ENCODE assay signal across 3 cellular contexts in the genomic region with DNA sequence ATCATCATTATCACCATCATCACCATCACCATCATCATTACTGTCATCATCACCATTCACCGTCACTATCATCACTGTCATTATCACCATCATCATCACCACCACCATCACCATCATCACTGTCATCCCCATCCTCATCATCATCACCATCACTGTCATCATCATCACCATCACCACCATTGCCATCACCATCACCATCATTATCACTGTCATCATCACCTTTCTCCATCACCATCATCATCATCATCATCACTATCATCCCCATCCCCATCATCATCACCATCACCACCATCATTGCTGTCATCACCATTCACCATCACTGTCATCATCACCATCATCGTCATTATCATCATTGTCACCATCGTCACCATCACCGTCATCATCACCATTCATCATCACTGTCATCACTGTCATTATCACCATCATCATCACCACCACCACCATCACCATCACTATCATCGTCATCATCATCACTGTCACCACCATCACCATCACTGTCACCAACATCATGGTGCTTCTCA.
TF ChIP-seq lines count a peak whose summit lies in the region.

No MANE protein-coding gene starts in this region.

TF ChIP-seq in GM12891, 5 proteins besides CTCF, POLR2A, EP300 and RAD21 (continued from another document):
- no peak for TF ChIP-seq PAX5 (IDR thresholded peaks at IDR 0.05; ENCODE audit: insufficient read depth, low read length, severe bottlenecking)
- TF ChIP-seq TAF1 (IDR thresholded peaks at IDR 0.05; ENCODE audit: low read depth, low read length), result no peak
- no peak for TF ChIP-seq POU2F2 (IDR thresholded peaks at IDR 0.05; ENCODE audit: low read depth, low read length)
TF ChIP-seq in GM12891: peak in this region for 0.

TF ChIP-seq in HEK293, 187 proteins besides CTCF, POLR2A, EP300 and RAD21 (continued from another document and continues in another):
- TF ChIP-seq ZNF785 (tag by site-specific recombination; IDR thresholded peaks at IDR 0.05), result peak; percentile 66; the same call in 1 of the 2 replicates
- 0 out of 2 replicates have a peak, but pooled peaks have one; percentile 29 for TF ChIP-seq ZNF211 (tag by site-specific recombination; IDR thresholded peaks at IDR 0.05; ENCODE audit: low read depth)
- no peak for TF ChIP-seq REST (tag by site-specific recombination; IDR thresholded peaks at IDR 0.05)
- TF ChIP-seq ZNF248 (tag by site-specific recombination; IDR thresholded peaks at IDR 0.05), result peak; percentile 49; the same call in 1 of the 2 replicates
- TF ChIP-seq ZBTB7A (tag by site-specific recombination; IDR thresholded peaks at IDR 0.05; ENCODE audit: low read depth), result no peak
- TF ChIP-seq, protein P1, sequence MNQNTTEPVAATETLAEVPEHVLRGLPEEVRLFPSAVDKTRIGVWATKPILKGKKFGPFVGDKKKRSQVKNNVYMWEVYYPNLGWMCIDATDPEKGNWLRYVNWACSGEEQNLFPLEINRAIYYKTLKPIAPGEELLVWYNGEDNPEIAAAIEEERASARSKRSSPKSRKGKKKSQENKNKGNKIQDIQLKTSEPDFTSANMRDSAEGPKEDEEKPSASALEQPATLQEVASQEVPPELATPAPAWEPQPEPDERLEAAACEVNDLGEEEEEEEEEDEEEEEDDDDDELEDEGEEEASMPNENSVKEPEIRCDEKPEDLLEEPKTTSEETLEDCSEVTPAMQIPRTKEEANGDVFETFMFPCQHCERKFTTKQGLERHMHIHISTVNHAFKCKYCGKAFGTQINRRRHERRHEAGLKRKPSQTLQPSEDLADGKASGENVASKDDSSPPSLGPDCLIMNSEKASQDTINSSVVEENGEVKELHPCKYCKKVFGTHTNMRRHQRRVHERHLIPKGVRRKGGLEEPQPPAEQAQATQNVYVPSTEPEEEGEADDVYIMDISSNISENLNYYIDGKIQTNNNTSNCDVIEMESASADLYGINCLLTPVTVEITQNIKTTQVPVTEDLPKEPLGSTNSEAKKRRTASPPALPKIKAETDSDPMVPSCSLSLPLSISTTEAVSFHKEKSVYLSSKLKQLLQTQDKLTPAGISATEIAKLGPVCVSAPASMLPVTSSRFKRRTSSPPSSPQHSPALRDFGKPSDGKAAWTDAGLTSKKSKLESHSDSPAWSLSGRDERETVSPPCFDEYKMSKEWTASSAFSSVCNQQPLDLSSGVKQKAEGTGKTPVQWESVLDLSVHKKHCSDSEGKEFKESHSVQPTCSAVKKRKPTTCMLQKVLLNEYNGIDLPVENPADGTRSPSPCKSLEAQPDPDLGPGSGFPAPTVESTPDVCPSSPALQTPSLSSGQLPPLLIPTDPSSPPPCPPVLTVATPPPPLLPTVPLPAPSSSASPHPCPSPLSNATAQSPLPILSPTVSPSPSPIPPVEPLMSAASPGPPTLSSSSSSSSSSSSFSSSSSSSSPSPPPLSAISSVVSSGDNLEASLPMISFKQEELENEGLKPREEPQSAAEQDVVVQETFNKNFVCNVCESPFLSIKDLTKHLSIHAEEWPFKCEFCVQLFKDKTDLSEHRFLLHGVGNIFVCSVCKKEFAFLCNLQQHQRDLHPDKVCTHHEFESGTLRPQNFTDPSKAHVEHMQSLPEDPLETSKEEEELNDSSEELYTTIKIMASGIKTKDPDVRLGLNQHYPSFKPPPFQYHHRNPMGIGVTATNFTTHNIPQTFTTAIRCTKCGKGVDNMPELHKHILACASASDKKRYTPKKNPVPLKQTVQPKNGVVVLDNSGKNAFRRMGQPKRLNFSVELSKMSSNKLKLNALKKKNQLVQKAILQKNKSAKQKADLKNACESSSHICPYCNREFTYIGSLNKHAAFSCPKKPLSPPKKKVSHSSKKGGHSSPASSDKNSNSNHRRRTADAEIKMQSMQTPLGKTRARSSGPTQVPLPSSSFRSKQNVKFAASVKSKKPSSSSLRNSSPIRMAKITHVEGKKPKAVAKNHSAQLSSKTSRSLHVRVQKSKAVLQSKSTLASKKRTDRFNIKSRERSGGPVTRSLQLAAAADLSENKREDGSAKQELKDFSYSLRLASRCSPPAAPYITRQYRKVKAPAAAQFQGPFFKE (tag by site-specific recombination; IDR thresholded peaks at IDR 0.05; ENCODE audit: borderline replicate concordance), result peak; percentile 92; the same call in 1 of the 2 replicates
- TF ChIP-seq ZNF366 (tag by site-specific recombination; conservative IDR thresholded peaks at IDR 0.05), result no peak
- 0 out of 2 replicates have a peak, but pooled peaks have one; percentile 87 for TF ChIP-seq ZNF521 (tag by site-specific recombination; IDR thresholded peaks at IDR 0.05)
- no peak for TF ChIP-seq ZNF335 (tag by site-specific recombination; conservative IDR thresholded peaks at IDR 0.05)
- TF ChIP-seq ZNF473 (tag by site-specific recombination; IDR thresholded peaks at IDR 0.05), result peak; percentile 85
- TF ChIP-seq ZNF747 (tag by site-specific recombination; IDR thresholded peaks at IDR 0.05), result peak; percentile 97
- TF ChIP-seq, protein P2, sequence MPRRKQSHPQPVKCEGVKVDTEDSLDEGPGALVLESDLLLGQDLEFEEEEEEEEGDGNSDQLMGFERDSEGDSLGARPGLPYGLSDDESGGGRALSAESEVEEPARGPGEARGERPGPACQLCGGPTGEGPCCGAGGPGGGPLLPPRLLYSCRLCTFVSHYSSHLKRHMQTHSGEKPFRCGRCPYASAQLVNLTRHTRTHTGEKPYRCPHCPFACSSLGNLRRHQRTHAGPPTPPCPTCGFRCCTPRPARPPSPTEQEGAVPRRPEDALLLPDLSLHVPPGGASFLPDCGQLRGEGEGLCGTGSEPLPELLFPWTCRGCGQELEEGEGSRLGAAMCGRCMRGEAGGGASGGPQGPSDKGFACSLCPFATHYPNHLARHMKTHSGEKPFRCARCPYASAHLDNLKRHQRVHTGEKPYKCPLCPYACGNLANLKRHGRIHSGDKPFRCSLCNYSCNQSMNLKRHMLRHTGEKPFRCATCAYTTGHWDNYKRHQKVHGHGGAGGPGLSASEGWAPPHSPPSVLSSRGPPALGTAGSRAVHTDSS (tag by site-specific recombination; IDR thresholded peaks at IDR 0.05), result peak; percentile 98
- peak; percentile 89; the same call in 1 of the 2 replicates for TF ChIP-seq ZNF571 (tag by site-specific recombination; IDR thresholded peaks at IDR 0.05)

TF ChIP-seq in GM12878, 131 proteins besides CTCF, POLR2A, EP300 and RAD21 (continued from another document):
- peak; percentile 33; the same call in 1 of the 2 replicates for TF ChIP-seq IRF5 (IDR thresholded peaks at IDR 0.05; ENCODE audit: borderline replicate concordance)
- no peak for TF ChIP-seq ZZZ3 (IDR thresholded peaks at IDR 0.05; ENCODE audit: control insufficient read depth, insufficient read length, low read depth)
- TF ChIP-seq, protein P3, sequence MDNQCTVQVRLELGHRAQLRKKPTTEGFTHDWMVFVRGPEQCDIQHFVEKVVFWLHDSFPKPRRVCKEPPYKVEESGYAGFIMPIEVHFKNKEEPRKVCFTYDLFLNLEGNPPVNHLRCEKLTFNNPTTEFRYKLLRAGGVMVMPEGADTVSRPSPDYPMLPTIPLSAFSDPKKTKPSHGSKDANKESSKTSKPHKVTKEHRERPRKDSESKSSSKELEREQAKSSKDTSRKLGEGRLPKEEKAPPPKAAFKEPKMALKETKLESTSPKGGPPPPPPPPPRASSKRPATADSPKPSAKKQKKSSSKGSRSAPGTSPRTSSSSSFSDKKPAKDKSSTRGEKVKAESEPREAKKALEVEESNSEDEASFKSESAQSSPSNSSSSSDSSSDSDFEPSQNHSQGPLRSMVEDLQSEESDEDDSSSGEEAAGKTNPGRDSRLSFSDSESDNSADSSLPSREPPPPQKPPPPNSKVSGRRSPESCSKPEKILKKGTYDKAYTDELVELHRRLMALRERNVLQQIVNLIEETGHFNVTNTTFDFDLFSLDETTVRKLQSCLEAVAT (IDR thresholded peaks at IDR 0.05), result no peak
- peak; percentile 89 for TF ChIP-seq HDGF (IDR thresholded peaks at IDR 0.05)
- TF ChIP-seq MEF2B (IDR thresholded peaks at IDR 0.05; ENCODE audit: partially characterized antibody, poor library complexity, severe bottlenecking), result no peak
- no peak for TF ChIP-seq EED (IDR thresholded peaks at IDR 0.05; ENCODE audit: low read depth)
- TF ChIP-seq SIX5 (IDR thresholded peaks at IDR 0.05; ENCODE audit: low read depth, low read length, severe bottlenecking), result no peak
- TF ChIP-seq ZBTB11 (CRISPR knock-in tag; IDR thresholded peaks at IDR 0.05), result no peak
- TF ChIP-seq FOXK2 (IDR thresholded peaks at IDR 0.05), result peak; percentile 20; the same call in 1 of the 2 replicates
